ENCODE assay signal across 8 cellular contexts in genomic region chr12:54125950-54126695, GRCh38.
DNase-seq lines count a peak whose midpoint lies in the region; ATAC-seq and TF ChIP-seq lines count a peak whose summit lies in the region.

No MANE protein-coding gene starts in this region.

- WGBS in adipose tissue, 3 donors = 0 to 2% (median 1%) methylated on average over 38 to 50 of the region's 50 CpGs

- peaks cover 39% of the 10 kb centered on the region for H3K4me1 Mint-ChIP-seq in stimulated activated memory B cell treated with anti-CD40 and anti-IgM and Interleukin-4, amounts not matched to agents 10 μg/mL and 1 μg/mL and 100 μg/mL, for 72 hours
- peaks cover 7% of the 10 kb centered on the region for H3K4me1 Mint-ChIP-seq in T-helper 2 cell treated with Interferon-gamma antibody and Interleukin-4, amounts not matched to agents 5 μg/mL and 100 μg/mL, for 36 hours (ENCODE audit: low read depth)

- peak overlapping the region; percentile 74 for H3K4me3 Mint-ChIP-seq in stimulated activated memory B cell treated with anti-CD40 and anti-IgM and Interleukin-4, amounts not matched to agents 10 μg/mL and 1 μg/mL and 100 μg/mL, for 72 hours
- H3K4me3 Mint-ChIP-seq in T-helper 2 cell treated with Interferon-gamma antibody and Interleukin-4, amounts not matched to agents 5 μg/mL and 100 μg/mL, for 36 hours = no peak overlapping the region

- peaks cover 65% of the 10 kb centered on the region for H3K27me3 Mint-ChIP-seq in stimulated activated memory B cell treated with anti-CD40 and anti-IgM and Interleukin-4, amounts not matched to agents 10 μg/mL and 1 μg/mL and 100 μg/mL, for 72 hours
- H3K27me3 Mint-ChIP-seq in T-helper 2 cell treated with Interferon-gamma antibody and Interleukin-4, amounts not matched to agents 5 μg/mL and 100 μg/mL, for 36 hours (ENCODE audit: low read depth) = peaks cover 87% of the 10 kb centered on the region

- H3K36me3 Mint-ChIP-seq in stimulated activated memory B cell treated with anti-CD40 and anti-IgM and Interleukin-4, amounts not matched to agents 10 μg/mL and 1 μg/mL and 100 μg/mL, for 72 hours = peaks cover 4% of the 10 kb centered on the region
- H3K36me3 Mint-ChIP-seq in T-helper 2 cell treated with Interferon-gamma antibody and Interleukin-4, amounts not matched to agents 5 μg/mL and 100 μg/mL, for 36 hours (ENCODE audit: low read depth) = no peaks in the 10 kb centered on the region

- no peaks in the 10 kb centered on the region for H3K9me3 Mint-ChIP-seq in stimulated activated memory B cell treated with anti-CD40 and anti-IgM and Interleukin-4, amounts not matched to agents 10 μg/mL and 1 μg/mL and 100 μg/mL, for 72 hours
- no peaks in the 10 kb centered on the region for H3K9me3 Mint-ChIP-seq in T-helper 2 cell treated with Interferon-gamma antibody and Interleukin-4, amounts not matched to agents 5 μg/mL and 100 μg/mL, for 36 hours

- POLR2A ChIA-PET in HEK293T (lab: Yijun Ruan, JAX) = interaction anchor here (0.6 to 1.0 kb wide), 5 partner anchors 16 to 74 kb away, joined by 3 to 4 read pairs (median 3); no protein-coding TSS in a partner anchor

- H3K27ac Mint-ChIP-seq in stimulated activated memory B cell treated with anti-CD40 and anti-IgM and Interleukin-4, amounts not matched to agents 10 μg/mL and 1 μg/mL and 100 μg/mL, for 72 hours = peak overlapping the region; percentile 27
- no peak overlapping the region for H3K27ac Mint-ChIP-seq in T-helper 2 cell treated with Interferon-gamma antibody and Interleukin-4, amounts not matched to agents 5 μg/mL and 100 μg/mL, for 36 hours

- CTCF ChIA-PET in HEK293T (lab: Yijun Ruan, JAX) = no interaction called here

- DNase-seq in HEK293T (ENCODE audit: extremely low spot score) (peak; percentile 50), islet precursor cell (peak; percentile 64), cerebellar cortex (ENCODE audit: low spot score) (no peak)
- no peak for DNase-seq in T-helper 2 cell treated with Interferon-gamma antibody and Interleukin-4, amounts not matched to agents 5 μg/mL and 100 μg/mL, for 36 hours (ENCODE audit: low spot score)

- ATAC-seq in stimulated activated memory B cell treated with anti-CD40 and anti-IgM and Interleukin-4, amounts not matched to agents 10 μg/mL and 1 μg/mL and 100 μg/mL, for 72 hours = peak; percentile 50
- ATAC-seq in HG02840 (IDR thresholded peaks at IDR 0.05; ENCODE audit: low FRiP score, unreplicated experiment) (no peak), GM19463 (IDR thresholded peaks at IDR 0.05; ENCODE audit: unreplicated experiment) (no peak)

- H3K27ac ChIP-seq in adipose tissue (ENCODE audit: low read depth, low read length) = peak overlapping the region; percentile 7

TF ChIP-seq in HEK293T, 16 proteins besides CTCF, POLR2A, EP300 and RAD21:
- TF ChIP-seq L3MBTL2 (conservative IDR thresholded peaks at IDR 0.05) (peak; percentile 56), ZNF384 (IDR thresholded peaks at IDR 0.05) (no peak), FOXA1 (IDR thresholded peaks at IDR 0.05) (no peak)

Comparison
In these comparisons a context has a peak if more than half of its experiments do, and no peak if none do; other contexts are left out.
1. DNase-seq: peak in HEK293T (single experiment) and islet precursor cell (single experiment); none in T-helper 2 cell treated with Interferon-gamma antibody and Interleukin-4, amounts not matched to agents 5 μg/mL and 100 μg/mL, for 36 hours (single experiment) and cerebellar cortex (single experiment).